Comparison of ENCODE assay signal across 7 cellular contexts in genomic region chrX:34300871-34301270, GRCh38.
DNase-seq lines count a peak whose midpoint lies in the region; ATAC-seq and TF ChIP-seq lines count a peak whose summit lies in the region.

No MANE protein-coding gene starts in this region.

- H3K4me2 ChIP-seq in osteoblast (ENCODE audit: insufficient read depth, low read length): no peak overlapping the region

- no peak overlapping the region for H2AFZ ChIP-seq in osteoblast (ENCODE audit: low read length)

- H3K79me2 ChIP-seq in osteoblast (ENCODE audit: insufficient read depth, low read length): no peaks in the 10 kb centered on the region

- no peak overlapping the region for H3K27ac ChIP-seq in osteoblast (ENCODE audit: low read depth, low read length)

- TF ChIP-seq CTCF in epithelial cell of esophagus (IDR thresholded peaks at IDR 0.05; ENCODE audit: insufficient read depth, low read depth, low read length, missing control alignments) (peak; percentile 62), osteoblast (IDR thresholded peaks at IDR 0.05; ENCODE audit: extremely low read depth, low read depth, low read length) (peak; percentile 54)

- H3K36me3 Mint-ChIP-seq in stimulated activated memory B cell treated with anti-CD40 and anti-IgM and Interleukin-4, amounts not matched to agents 10 μg/mL and 1 μg/mL and 100 μg/mL, for 72 hours: no peaks in the 10 kb centered on the region

- no peaks in the 10 kb centered on the region for H3K9me3 Mint-ChIP-seq in stimulated activated memory B cell treated with anti-CD40 and anti-IgM and Interleukin-4, amounts not matched to agents 10 μg/mL and 1 μg/mL and 100 μg/mL, for 72 hours

- ATAC-seq in GM21529 (IDR thresholded peaks at IDR 0.05; ENCODE audit: unreplicated experiment): peak; percentile 58
- no peak for ATAC-seq in stimulated activated memory B cell treated with anti-CD40 and anti-IgM and Interleukin-4, amounts not matched to agents 10 μg/mL and 1 μg/mL and 100 μg/mL, for 72 hours

- H4K20me1 ChIP-seq in osteoblast (ENCODE audit: insufficient read depth, low read length): no peaks in the 10 kb centered on the region

- no peaks in the 10 kb centered on the region for H3K27me3 ChIP-seq in NT2/D1 (ENCODE audit: insufficient read depth, insufficient read length)
- H3K27me3 ChIP-seq in osteoblast (ENCODE audit: insufficient read depth, low read length): no peaks in the 10 kb centered on the region

- no peak overlapping the region for H3K27ac Mint-ChIP-seq in stimulated activated memory B cell treated with anti-CD40 and anti-IgM and Interleukin-4, amounts not matched to agents 10 μg/mL and 1 μg/mL and 100 μg/mL, for 72 hours

- no peaks in the 10 kb centered on the region for H3K9me3 ChIP-seq in NT2/D1 (ENCODE audit: insufficient read depth, low read length)
- H3K9me3 ChIP-seq in osteoblast (ENCODE audit: low read depth, low read length): no peaks in the 10 kb centered on the region

- no peak overlapping the region for H3K4me3 Mint-ChIP-seq in stimulated activated memory B cell treated with anti-CD40 and anti-IgM and Interleukin-4, amounts not matched to agents 10 μg/mL and 1 μg/mL and 100 μg/mL, for 72 hours

- H3K4me1 Mint-ChIP-seq in stimulated activated memory B cell treated with anti-CD40 and anti-IgM and Interleukin-4, amounts not matched to agents 10 μg/mL and 1 μg/mL and 100 μg/mL, for 72 hours: no peaks in the 10 kb centered on the region

- no peaks in the 10 kb centered on the region for H3K27me3 Mint-ChIP-seq in stimulated activated memory B cell treated with anti-CD40 and anti-IgM and Interleukin-4, amounts not matched to agents 10 μg/mL and 1 μg/mL and 100 μg/mL, for 72 hours

- H3K9ac ChIP-seq in NT2/D1 (ENCODE audit: insufficient read length, low read depth): no peak overlapping the region

- H3K4me1 ChIP-seq in NT2/D1 (ENCODE audit: insufficient read depth, insufficient read length) (no peaks in the 10 kb centered on the region), osteoblast (ENCODE audit: insufficient read depth, low read length) (no peaks in the 10 kb centered on the region)

- H3K4me3 ChIP-seq in NT2/D1 (ENCODE audit: insufficient read length, low read depth): no peak overlapping the region
- no peak overlapping the region for H3K4me3 ChIP-seq in epithelial cell of esophagus (ENCODE audit: low read length)
- H3K4me3 ChIP-seq in osteoblast (ENCODE audit: insufficient read depth, low read length): no peak overlapping the region

- DNase-seq in DMS53 (lab: John Stamatoyannopoulos, UW): peak; percentile 76
- peak; percentile 59 for DNase-seq in NT2/D1 (ENCODE audit: low read depth, low spot score)
- DNase-seq in epithelial cell of esophagus (ENCODE audit: low read depth): peak; percentile 66
- peak; percentile 41 for DNase-seq in osteoblast (ENCODE audit: insufficient read length, low spot score, missing footprints)
- no peak for DNase-seq in DMS153 (lab: John Stamatoyannopoulos, UW)

- no peaks in the 10 kb centered on the region for H3K36me3 ChIP-seq in NT2/D1 (ENCODE audit: insufficient read depth, insufficient read length, low read length)
- H3K36me3 ChIP-seq in osteoblast (ENCODE audit: insufficient read depth, low read length): no peaks in the 10 kb centered on the region
